ENCODE assay signal across 1 cellular context in the genomic region with DNA sequence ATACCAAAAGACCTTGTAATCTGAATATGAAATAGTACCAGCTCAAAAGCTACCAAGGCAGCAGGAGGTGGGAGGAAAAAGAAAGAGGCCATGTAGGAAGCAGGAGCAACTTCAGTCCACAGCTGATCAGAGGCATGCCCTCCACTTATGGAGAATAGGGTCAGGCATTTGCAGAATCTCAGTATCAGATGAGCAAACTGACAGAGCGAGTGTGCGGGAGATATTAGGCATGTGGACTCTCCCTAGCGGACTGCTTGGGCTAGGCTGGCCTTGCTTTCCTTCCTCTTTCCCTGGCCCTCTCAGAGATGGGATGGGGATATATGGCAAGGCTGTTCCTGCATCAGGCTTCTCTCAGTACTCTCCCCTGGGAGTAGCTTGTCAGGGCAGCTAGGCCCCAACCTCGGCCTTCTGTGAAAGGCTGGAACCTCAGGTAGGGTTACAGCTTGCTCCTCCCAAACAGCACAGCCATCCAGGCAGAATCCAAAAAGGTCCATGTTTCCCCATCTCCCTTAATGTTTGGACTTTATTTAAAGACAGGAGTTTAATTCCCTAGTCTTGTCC.
TF ChIP-seq lines count a peak whose summit lies in the region.

No MANE protein-coding gene starts in this region.

TF ChIP-seq in GM23338, 12 proteins besides CTCF, POLR2A, EP300 and RAD21:
- TF ChIP-seq, protein P1, sequence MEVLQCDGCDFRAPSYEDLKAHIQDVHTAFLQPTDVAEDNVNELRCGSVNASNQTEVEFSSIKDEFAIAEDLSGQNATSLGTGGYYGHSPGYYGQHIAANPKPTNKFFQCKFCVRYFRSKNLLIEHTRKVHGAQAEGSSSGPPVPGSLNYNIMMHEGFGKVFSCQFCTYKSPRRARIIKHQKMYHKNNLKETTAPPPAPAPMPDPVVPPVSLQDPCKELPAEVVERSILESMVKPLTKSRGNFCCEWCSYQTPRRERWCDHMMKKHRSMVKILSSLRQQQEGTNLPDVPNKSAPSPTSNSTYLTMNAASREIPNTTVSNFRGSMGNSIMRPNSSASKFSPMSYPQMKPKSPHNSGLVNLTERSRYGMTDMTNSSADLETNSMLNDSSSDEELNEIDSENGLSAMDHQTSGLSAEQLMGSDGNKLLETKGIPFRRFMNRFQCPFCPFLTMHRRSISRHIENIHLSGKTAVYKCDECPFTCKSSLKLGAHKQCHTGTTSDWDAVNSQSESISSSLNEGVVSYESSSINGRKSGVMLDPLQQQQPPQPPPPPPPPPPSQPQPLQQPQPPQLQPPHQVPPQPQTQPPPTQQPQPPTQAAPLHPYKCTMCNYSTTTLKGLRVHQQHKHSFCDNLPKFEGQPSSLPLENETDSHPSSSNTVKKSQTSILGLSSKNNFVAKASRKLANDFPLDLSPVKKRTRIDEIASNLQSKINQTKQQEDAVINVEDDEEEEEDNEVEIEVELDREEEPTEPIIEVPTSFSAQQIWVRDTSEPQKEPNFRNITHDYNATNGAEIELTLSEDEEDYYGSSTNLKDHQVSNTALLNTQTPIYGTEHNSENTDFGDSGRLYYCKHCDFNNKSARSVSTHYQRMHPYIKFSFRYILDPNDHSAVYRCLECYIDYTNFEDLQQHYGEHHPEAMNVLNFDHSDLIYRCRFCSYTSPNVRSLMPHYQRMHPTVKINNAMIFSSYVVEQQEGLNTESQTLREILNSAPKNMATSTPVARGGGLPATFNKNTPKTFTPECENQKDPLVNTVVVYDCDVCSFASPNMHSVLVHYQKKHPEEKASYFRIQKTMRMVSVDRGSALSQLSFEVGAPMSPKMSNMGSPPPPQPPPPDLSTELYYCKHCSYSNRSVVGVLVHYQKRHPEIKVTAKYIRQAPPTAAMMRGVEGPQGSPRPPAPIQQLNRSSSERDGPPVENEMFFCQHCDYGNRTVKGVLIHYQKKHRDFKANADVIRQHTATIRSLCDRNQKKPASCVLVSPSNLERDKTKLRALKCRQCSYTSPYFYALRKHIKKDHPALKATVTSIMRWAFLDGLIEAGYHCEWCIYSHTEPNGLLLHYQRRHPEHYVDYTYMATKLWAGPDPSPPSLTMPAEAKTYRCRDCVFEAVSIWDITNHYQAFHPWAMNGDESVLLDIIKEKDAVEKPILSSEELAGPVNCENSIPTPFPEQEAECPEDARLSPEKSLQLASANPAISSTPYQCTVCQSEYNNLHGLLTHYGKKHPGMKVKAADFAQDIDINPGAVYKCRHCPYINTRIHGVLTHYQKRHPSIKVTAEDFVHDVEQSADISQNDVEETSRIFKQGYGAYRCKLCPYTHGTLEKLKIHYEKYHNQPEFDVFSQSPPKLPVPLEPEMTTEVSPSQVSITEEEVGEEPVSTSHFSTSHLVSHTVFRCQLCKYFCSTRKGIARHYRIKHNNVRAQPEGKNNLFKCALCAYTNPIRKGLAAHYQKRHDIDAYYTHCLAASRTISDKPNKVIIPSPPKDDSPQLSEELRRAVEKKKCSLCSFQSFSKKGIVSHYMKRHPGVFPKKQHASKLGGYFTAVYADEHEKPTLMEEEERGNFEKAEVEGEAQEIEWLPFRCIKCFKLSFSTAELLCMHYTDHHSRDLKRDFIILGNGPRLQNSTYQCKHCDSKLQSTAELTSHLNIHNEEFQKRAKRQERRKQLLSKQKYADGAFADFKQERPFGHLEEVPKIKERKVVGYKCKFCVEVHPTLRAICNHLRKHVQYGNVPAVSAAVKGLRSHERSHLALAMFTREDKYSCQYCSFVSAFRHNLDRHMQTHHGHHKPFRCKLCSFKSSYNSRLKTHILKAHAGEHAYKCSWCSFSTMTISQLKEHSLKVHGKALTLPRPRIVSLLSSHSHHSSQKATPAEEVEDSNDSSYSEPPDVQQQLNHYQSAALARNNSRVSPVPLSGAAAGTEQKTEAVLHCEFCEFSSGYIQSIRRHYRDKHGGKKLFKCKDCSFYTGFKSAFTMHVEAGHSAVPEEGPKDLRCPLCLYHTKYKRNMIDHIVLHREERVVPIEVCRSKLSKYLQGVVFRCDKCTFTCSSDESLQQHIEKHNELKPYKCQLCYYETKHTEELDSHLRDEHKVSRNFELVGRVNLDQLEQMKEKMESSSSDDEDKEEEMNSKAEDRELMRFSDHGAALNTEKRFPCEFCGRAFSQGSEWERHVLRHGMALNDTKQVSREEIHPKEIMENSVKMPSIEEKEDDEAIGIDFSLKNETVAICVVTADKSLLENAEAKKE (CRISPR knock-in tag; IDR thresholded peaks at IDR 0.05) = no peak
- TF ChIP-seq EZH2 (IDR thresholded peaks at IDR 0.05; ENCODE audit: low read depth, unreplicated experiment) (no peak), STAT1 (IDR thresholded peaks at IDR 0.05; ENCODE audit: unreplicated experiment) (no peak), POLR2AphosphoS5 (IDR thresholded peaks at IDR 0.05; ENCODE audit: low read depth) (no peak), ZNF331 (CRISPR knock-in tag; IDR thresholded peaks at IDR 0.05; ENCODE audit: low read depth) (no peak), ZNF114 (CRISPR knock-in tag; IDR thresholded peaks at IDR 0.05) (no peak), EZH2phosphoT487 (IDR thresholded peaks at IDR 0.05; ENCODE audit: unreplicated experiment) (no peak), NANOG (IDR thresholded peaks at IDR 0.05; ENCODE audit: borderline replicate concordance) (no peak), CREB1 (CRISPR knock-in tag; IDR thresholded peaks at IDR 0.05; ENCODE audit: low read depth) (no peak), JUNB (IDR thresholded peaks at IDR 0.05; ENCODE audit: unreplicated experiment) (no peak)
- TF ChIP-seq, protein P2, sequence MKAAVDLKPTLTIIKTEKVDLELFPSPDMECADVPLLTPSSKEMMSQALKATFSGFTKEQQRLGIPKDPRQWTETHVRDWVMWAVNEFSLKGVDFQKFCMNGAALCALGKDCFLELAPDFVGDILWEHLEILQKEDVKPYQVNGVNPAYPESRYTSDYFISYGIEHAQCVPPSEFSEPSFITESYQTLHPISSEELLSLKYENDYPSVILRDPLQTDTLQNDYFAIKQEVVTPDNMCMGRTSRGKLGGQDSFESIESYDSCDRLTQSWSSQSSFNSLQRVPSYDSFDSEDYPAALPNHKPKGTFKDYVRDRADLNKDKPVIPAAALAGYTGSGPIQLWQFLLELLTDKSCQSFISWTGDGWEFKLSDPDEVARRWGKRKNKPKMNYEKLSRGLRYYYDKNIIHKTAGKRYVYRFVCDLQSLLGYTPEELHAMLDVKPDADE (IDR thresholded peaks at IDR 0.05) = no peak
- TF ChIP-seq, protein P3, sequence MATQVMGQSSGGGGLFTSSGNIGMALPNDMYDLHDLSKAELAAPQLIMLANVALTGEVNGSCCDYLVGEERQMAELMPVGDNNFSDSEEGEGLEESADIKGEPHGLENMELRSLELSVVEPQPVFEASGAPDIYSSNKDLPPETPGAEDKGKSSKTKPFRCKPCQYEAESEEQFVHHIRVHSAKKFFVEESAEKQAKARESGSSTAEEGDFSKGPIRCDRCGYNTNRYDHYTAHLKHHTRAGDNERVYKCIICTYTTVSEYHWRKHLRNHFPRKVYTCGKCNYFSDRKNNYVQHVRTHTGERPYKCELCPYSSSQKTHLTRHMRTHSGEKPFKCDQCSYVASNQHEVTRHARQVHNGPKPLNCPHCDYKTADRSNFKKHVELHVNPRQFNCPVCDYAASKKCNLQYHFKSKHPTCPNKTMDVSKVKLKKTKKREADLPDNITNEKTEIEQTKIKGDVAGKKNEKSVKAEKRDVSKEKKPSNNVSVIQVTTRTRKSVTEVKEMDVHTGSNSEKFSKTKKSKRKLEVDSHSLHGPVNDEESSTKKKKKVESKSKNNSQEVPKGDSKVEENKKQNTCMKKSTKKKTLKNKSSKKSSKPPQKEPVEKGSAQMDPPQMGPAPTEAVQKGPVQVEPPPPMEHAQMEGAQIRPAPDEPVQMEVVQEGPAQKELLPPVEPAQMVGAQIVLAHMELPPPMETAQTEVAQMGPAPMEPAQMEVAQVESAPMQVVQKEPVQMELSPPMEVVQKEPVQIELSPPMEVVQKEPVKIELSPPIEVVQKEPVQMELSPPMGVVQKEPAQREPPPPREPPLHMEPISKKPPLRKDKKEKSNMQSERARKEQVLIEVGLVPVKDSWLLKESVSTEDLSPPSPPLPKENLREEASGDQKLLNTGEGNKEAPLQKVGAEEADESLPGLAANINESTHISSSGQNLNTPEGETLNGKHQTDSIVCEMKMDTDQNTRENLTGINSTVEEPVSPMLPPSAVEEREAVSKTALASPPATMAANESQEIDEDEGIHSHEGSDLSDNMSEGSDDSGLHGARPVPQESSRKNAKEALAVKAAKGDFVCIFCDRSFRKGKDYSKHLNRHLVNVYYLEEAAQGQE (IDR thresholded peaks at IDR 0.05; ENCODE audit: unreplicated experiment) = no peak
